Comparison of ENCODE assay signal across 8 cellular contexts in genomic region chr9:85805789-85806102, GRCh38.
DNase-seq lines count a peak whose midpoint lies in the region; ATAC-seq, FAIRE-seq and TF ChIP-seq lines count a peak whose summit lies in the region.
"Not testable (repeated sequence)": the region's sequence is repeated elsewhere in the genome, so short reads cannot be mapped to it uniquely, and the experiment has no call there.

No MANE protein-coding gene starts in this region.

- not testable (repeated sequence) for H4K20me1 ChIP-seq in H1 (replicated peaks in 1 of 2; ENCODE audit: control insufficient read depth in 1 of 2, insufficient read depth in 2 of 2, low read length in 2 of 2); HepG2 (ENCODE audit: insufficient read depth, low read length)

- H3K14ac ChIP-seq in H1 (ENCODE audit: insufficient read length) = not testable (repeated sequence)

- in situ Hi-C loops in HepG2 (cut with HindIII; ENCODE audit: extremely low pct_ligation_motif_present, low pct_unique_long_range_greater_than_20kb) = not testable (repeated sequence)

- not testable (repeated sequence) for H4K5ac ChIP-seq in H1 (ENCODE audit: insufficient read length, low read depth, low read length)

- H3K9ac ChIP-seq in H1 (replicated peaks in 1 of 4; ENCODE audit: extremely low read depth in 1 of 4, low read depth in 3 of 4, low read length in 3 of 4) (peak overlapping the region in 3 of 4 experiments; percentile 54 to 70 (median 58); a peak in 4 of 7 replicates), HepG2 (ENCODE audit: insufficient read depth, low read depth, low read length) (peak overlapping the region; percentile 77)

- H3K4me2 ChIP-seq in H1 (ENCODE audit: insufficient read depth in 1 of 2, low read depth in 2 of 2, low read length in 2 of 2) (peak overlapping the region; percentile 30 to 67), HepG2 (ENCODE audit: low read depth, low read length) (peak overlapping the region; percentile 80)

- not testable (repeated sequence) for H3K18ac ChIP-seq in H1 (ENCODE audit: extremely low read depth, low read length)

- not testable (repeated sequence) for TF ChIP-seq CTCF in H1 (IDR thresholded peaks at IDR 0.05; ENCODE audit: control extremely low read depth in 1 of 3, insufficient read depth in 1 of 3, low read depth in 1 of 3, low read length in 3 of 3); HepG2 (CRISPR knock-in tag; IDR thresholded peaks at IDR 0.05); sigmoid colon (IDR thresholded peaks at IDR 0.05); tibial artery (IDR thresholded peaks at IDR 0.05)

- H3K9me3 ChIP-seq in H1 (ENCODE audit: insufficient read depth in 2 of 2, low read depth in 1 of 2, low read length in 1 of 2); HepG2 (ENCODE audit: low read length); sigmoid colon; tibial artery: not testable (repeated sequence)

- not testable (repeated sequence) for FAIRE-seq in H1 (lab: Jason Lieb, UNC)
- FAIRE-seq in HepG2 (lab: Jason Lieb, UNC) = peak; percentile 64

- CTCF ChIA-PET in H1 (lab: Charles Lee; ENCODE audit: partially characterized antibody); HepG2 (lab: Yijun Ruan, JAX; ENCODE audit: low intra/inter-chr PET ratio, low total read pairs): not testable (repeated sequence)

- not testable (repeated sequence) for H2BK15ac ChIP-seq in H1 (ENCODE audit: low read length)

- intact Hi-C loops in activated T-helper 2 cell treated with anti-CD3 and anti-CD28 coated beads, Interferon-gamma antibody, Interleukin-2, Interleukin-4, amounts not matched to agents 10 μg/mL and 5 μg/mL and 100 μg/mL, durations not matched to agents 14 hours and 24 hours and 36 hours (cut with micrococcal nuclease) = loop anchor here (5.0 to 10.0 kb wide), 2 partner anchors 63 to 139 kb away; partner anchors contain the start of genes AGTPBP1 and NAA35
- intact Hi-C loops in HepG2 (cut with micrococcal nuclease; ENCODE audit: unreplicated experiment); tibial artery (cut with DNase I; ENCODE audit: low total_unique reads): not testable (repeated sequence)
- intact Hi-C loops in sigmoid colon (cut with DNase I) = loop anchor here (5.0 kb wide), 2 partner anchors 63 to 137 kb away; partner anchors contain the start of genes AGTPBP1 and NAA35

- ATAC-seq in GM18498 (IDR thresholded peaks at IDR 0.05; ENCODE audit: unreplicated experiment) (peak; percentile 11), HG03342 (IDR thresholded peaks at IDR 0.05; ENCODE audit: unreplicated experiment) (peak; percentile 32)
- ATAC-seq in HepG2 = not testable (repeated sequence)

- H2BK20ac ChIP-seq in H1 (ENCODE audit: low read length) = not testable (repeated sequence)

- H2BK120ac ChIP-seq in H1 (replicated peaks; ENCODE audit: low read depth, low read length) = not testable (repeated sequence)

- not testable (repeated sequence) for H4K91ac ChIP-seq in H1 (replicated peaks; ENCODE audit: insufficient read length, low read length)

- not testable (repeated sequence) for H3K4ac ChIP-seq in H1 (replicated peaks; ENCODE audit: insufficient read length, low read depth, low read length)

- not testable (repeated sequence) for H2BK5ac ChIP-seq in H1 (ENCODE audit: low read depth, low read length)

- H3K36me3 ChIP-seq in H1 (ENCODE audit: control insufficient read depth in 2 of 4, insufficient read depth in 4 of 4, low read length in 3 of 4); HepG2 (replicated peaks in 1 of 2; ENCODE audit: control insufficient read depth in 1 of 2, insufficient read depth in 2 of 2, low read length in 2 of 2): not testable (repeated sequence)
- H3K36me3 ChIP-seq in sigmoid colon (peaks cover 0 to 17% (median 1%) of the 10 kb centered on the region in 4 donors), tibial artery (peaks cover 6 to 17% (median 16%) of the 10 kb centered on the region in 3 donors)

- H3K79me2 ChIP-seq in H1 (ENCODE audit: control insufficient read depth in 1 of 2, insufficient read depth in 2 of 2, low read length in 2 of 2); HepG2 (ENCODE audit: insufficient read depth, low read length): not testable (repeated sequence)

- not testable (repeated sequence) for H3K9me3 Mint-ChIP-seq in activated T-helper 2 cell treated with anti-CD3 and anti-CD28 coated beads, Interferon-gamma antibody, Interleukin-2, Interleukin-4, amounts not matched to agents 10 μg/mL and 5 μg/mL and 100 μg/mL, durations not matched to agents 14 hours and 24 hours and 36 hours

- H2BK12ac ChIP-seq in H1 (ENCODE audit: low read depth, low read length) = not testable (repeated sequence)

- not testable (repeated sequence) for H3K4me1 ChIP-seq in H1 (replicated peaks in 1 of 4; ENCODE audit: control insufficient read depth in 3 of 4, insufficient read depth in 4 of 4, low read length in 3 of 4); HepG2 (ENCODE audit: insufficient read depth, low read length)
- H3K4me1 ChIP-seq in sigmoid colon (peaks cover 0 to 25% (median 18%) of the 10 kb centered on the region in 4 donors), tibial artery (peaks cover 0 to 23% (median 13%) of the 10 kb centered on the region in 4 donors)

- not testable (repeated sequence) for H3K4me1 Mint-ChIP-seq in activated T-helper 2 cell treated with anti-CD3 and anti-CD28 coated beads, Interferon-gamma antibody, Interleukin-2, Interleukin-4, amounts not matched to agents 10 μg/mL and 5 μg/mL and 100 μg/mL, durations not matched to agents 14 hours and 24 hours and 36 hours (ENCODE audit: low read depth)

- H3K36me3 Mint-ChIP-seq in activated T-helper 2 cell treated with anti-CD3 and anti-CD28 coated beads, Interferon-gamma antibody, Interleukin-2, Interleukin-4, amounts not matched to agents 10 μg/mL and 5 μg/mL and 100 μg/mL, durations not matched to agents 14 hours and 24 hours and 36 hours (ENCODE audit: low read depth) = peaks cover 12% of the 10 kb centered on the region

- BruUV-seq in HepG2 (replicated peaks; lab: Mats Ljungman, UMichigan) = not testable (repeated sequence)

- H3K23ac ChIP-seq in H1 (ENCODE audit: insufficient read length) = not testable (repeated sequence)

- H2AK5ac ChIP-seq in H1 (ENCODE audit: low read depth, low read length) = not testable (repeated sequence)

- H2AFZ ChIP-seq in H1 (ENCODE audit: low read length) = 0 out of 2 replicates have a peak overlapping the region, but pooled peaks have one; percentile 10
- H2AFZ ChIP-seq in HepG2 (ENCODE audit: low read length) = not testable (repeated sequence)

- WGBS in H1 (ENCODE audit: extremely low coverage in 1 of 2, insufficient coverage in 1 of 2, insufficient read length in 1 of 2, insufficient replicate concordance in 2 of 2, low coverage in 1 of 2, low lambda C conversion rate in 2 of 2, missing lambda C conversion rate in 1 of 2), 2 experiments = 2% methylated on average over 19 of the region's 32 CpGs; no CpG with 5 or more reads in 1 of the 2 experiments
- WGBS in HepG2 (ENCODE audit: low lambda C conversion rate) = 0% methylated on average over 11 of the region's 32 CpGs
- WGBS in sigmoid colon, 2 donors = 0% methylated on average over 32 of the region's 32 CpGs

- H3K4me3 ChIP-seq in H1 (ENCODE audit: extremely low read depth in 1 of 4, insufficient read depth in 2 of 4, low read depth in 3 of 4, low read length in 4 of 4) (peak overlapping the region; percentile 38 to 75 (median 61)), HepG2 (replicated peaks in 1 of 3; ENCODE audit: insufficient read depth in 1 of 3, low read depth in 2 of 3, low read length in 3 of 3) (peak overlapping the region; percentile 71 to 76 (median 76)), sigmoid colon (peak overlapping the region; percentile 65 to 92 (median 73)), tibial artery (peak overlapping the region; percentile 85 to 97)

- H3K23me2 ChIP-seq in H1 (ENCODE audit: low read depth, low read length) = not testable (repeated sequence)

- not testable (repeated sequence) for H3K27ac Mint-ChIP-seq in activated T-helper 2 cell treated with anti-CD3 and anti-CD28 coated beads, Interferon-gamma antibody, Interleukin-2, Interleukin-4, amounts not matched to agents 10 μg/mL and 5 μg/mL and 100 μg/mL, durations not matched to agents 14 hours and 24 hours and 36 hours

- POLR2A ChIA-PET in H1 (lab: Charles Lee; ENCODE audit: partially characterized antibody) = interaction anchor here (0.7 kb wide), 1 partner anchor 223 kb away, joined by 3 read pairs; no protein-coding TSS in a partner anchor
- POLR2A ChIA-PET in HepG2 (lab: Yijun Ruan, JAX) = not testable (repeated sequence)

- not testable (repeated sequence) for TF ChIP-seq EP300 in H1 (IDR thresholded peaks at IDR 0.05; ENCODE audit: borderline replicate concordance in 1 of 2, low read depth in 2 of 2, low read length in 2 of 2); HepG2 (IDR thresholded peaks at IDR 0.05; ENCODE audit: low read depth in 2 of 2, low read length in 2 of 2); HepG2 (CRISPR knock-in tag; IDR thresholded peaks at IDR 0.05; ENCODE audit: borderline replicate concordance); sigmoid colon (IDR thresholded peaks at IDR 0.05)

- DNase-seq in RPMI7951 (ENCODE audit: low read depth) (peak; percentile 1), H1 (ENCODE audit: low read depth in 1 of 2, low spot score in 2 of 2) (peak in 1 of 2 experiments; percentile 61), sigmoid colon (peak; percentile 63)
- DNase-seq in activated T-helper 2 cell treated with anti-CD3 and anti-CD28 coated beads, Interferon-gamma antibody, Interleukin-2, Interleukin-4, amounts not matched to agents 10 μg/mL and 5 μg/mL and 100 μg/mL, durations not matched to agents 14 hours and 24 hours and 36 hours (ENCODE audit: low spot score); HepG2 (ENCODE audit: low spot score); tibial artery: not testable (repeated sequence)

- not testable (repeated sequence) for TF ChIP-seq POLR2A in H1 (IDR thresholded peaks at IDR 0.05; ENCODE audit: control extremely low read depth in 1 of 2, low read depth in 2 of 2, low read length in 2 of 2); HepG2 (IDR thresholded peaks at IDR 0.05; ENCODE audit: insufficient read depth in 1 of 2, low read depth in 2 of 2, low read length in 2 of 2); sigmoid colon (IDR thresholded peaks at IDR 0.05)

- H3K4me3 Mint-ChIP-seq in activated T-helper 2 cell treated with anti-CD3 and anti-CD28 coated beads, Interferon-gamma antibody, Interleukin-2, Interleukin-4, amounts not matched to agents 10 μg/mL and 5 μg/mL and 100 μg/mL, durations not matched to agents 14 hours and 24 hours and 36 hours (ENCODE audit: low read depth) = peak overlapping the region; percentile 84

- not testable (repeated sequence) for H3K27me3 Mint-ChIP-seq in activated T-helper 2 cell treated with anti-CD3 and anti-CD28 coated beads, Interferon-gamma antibody, Interleukin-2, Interleukin-4, amounts not matched to agents 10 μg/mL and 5 μg/mL and 100 μg/mL, durations not matched to agents 14 hours and 24 hours and 36 hours (ENCODE audit: low read depth)

- H3K27me3 ChIP-seq in H1 (replicated peaks in 1 of 4; ENCODE audit: control insufficient read depth in 3 of 4, extremely low read depth in 1 of 4, insufficient read depth in 3 of 4, low read length in 3 of 4); HepG2 (ENCODE audit: control insufficient read depth in 1 of 2, insufficient read depth in 2 of 2, low read length in 2 of 2); sigmoid colon; tibial artery: not testable (repeated sequence)

- not testable (repeated sequence) for H3K79me1 ChIP-seq in H1 (ENCODE audit: low read depth, low read length)

- not testable (repeated sequence) for TF ChIP-seq RAD21 in H1 (IDR thresholded peaks at IDR 0.05 in 1 of 2, conservative IDR thresholded peaks at IDR 0.05 in 1 of 2; ENCODE audit: low read depth in 2 of 2, low read length in 2 of 2); HepG2 (CRISPR knock-in tag; IDR thresholded peaks at IDR 0.05)

- not testable (repeated sequence) for H3K27ac ChIP-seq in H1 (ENCODE audit: low read depth, low read length)
- H3K27ac ChIP-seq in HepG2 (ENCODE audit: extremely low read length, insufficient read depth, low read length) = peak overlapping the region; percentile 72
- H3K27ac ChIP-seq in sigmoid colon = peak overlapping the region; percentile 88 to 95 (median 90)
- H3K27ac ChIP-seq in tibial artery = peak overlapping the region; percentile 91 to 93

- not testable (repeated sequence) for H4K8ac ChIP-seq in H1 (ENCODE audit: extremely low read depth, insufficient read depth, low read length)

- H3K56ac ChIP-seq in H1 (replicated peaks; ENCODE audit: insufficient read length, low read depth, low read length) = not testable (repeated sequence)
